ENCODE assay signal across 16 cellular contexts in genomic region chr22:22019659-22020424, GRCh38. TPM values are rescaled to one million over a fixed set of nuclear protein-coding genes. Genes with fewer than 3 reads are reported as not detected.
DNase-seq lines count a peak whose midpoint lies in the region; ATAC-seq, FAIRE-seq and TF ChIP-seq lines count a peak whose summit lies in the region.
"Had no signal": no experiment of that assay in that cellular context is flagged by ENCODE, and none has a peak within 500 bp of the region (broad histone marks: within the 10 kb centered on the region; RNA-seq: fewer than 3 reads in every experiment).

No MANE protein-coding gene starts in this region.

- ATAC-seq in HG02623 (IDR thresholded peaks at IDR 0.05; ENCODE audit: unreplicated experiment) = no peak

- no peaks in the 10 kb centered on the region for H3K27me3 ChIP-seq in BLaER1
- no peaks in the 10 kb centered on the region for H3K27me3 ChIP-seq in Loucy (ENCODE audit: insufficient read depth, low read length, poor library complexity, severe bottlenecking)
- H3K27me3 ChIP-seq in bronchial epithelial cell (ENCODE audit: control insufficient read depth, insufficient read depth, low read length) = no peaks in the 10 kb centered on the region

- no peaks in the 10 kb centered on the region for H3K79me2 ChIP-seq in Loucy (ENCODE audit: insufficient read depth, low read length)

- H3K4me3 ChIP-seq in BLaER1 (no peak overlapping the region), Loucy (ENCODE audit: low read length, poor library complexity, severe bottlenecking) (no peak overlapping the region), bronchial epithelial cell (ENCODE audit: low read depth, low read length) (no peak overlapping the region)
- H3K4me3 ChIP-seq: HAP-1 had no signal

- H3K9me2 ChIP-seq in Loucy (replicated peaks; ENCODE audit: low read depth, low read length) = no peaks in the 10 kb centered on the region

- H3K4me1 ChIP-seq in BLaER1 (peaks cover 62% of the 10 kb centered on the region), Loucy (ENCODE audit: insufficient read depth, low read length, poor library complexity, severe bottlenecking) (peaks cover 15% of the 10 kb centered on the region)

- no peaks in the 10 kb centered on the region for H3K36me3 ChIP-seq in BLaER1
- H3K36me3 ChIP-seq in Loucy (ENCODE audit: insufficient read depth, low read length) = no peaks in the 10 kb centered on the region
- no peaks in the 10 kb centered on the region for H3K36me3 ChIP-seq in bronchial epithelial cell (ENCODE audit: control insufficient read depth, insufficient read depth, low read length)
- H3K36me3 ChIP-seq: HAP-1 had no signal

- H3K4me2 ChIP-seq in BLaER1 (peak overlapping the region; percentile 77), Loucy (ENCODE audit: low read depth, low read length, poor library complexity, severe bottlenecking) (peak overlapping the region; percentile 10)

- H4K20me1 ChIP-seq in BLaER1 = no peaks in the 10 kb centered on the region
- H4K20me1 ChIP-seq in Loucy (ENCODE audit: insufficient read depth, low read length, poor library complexity, severe bottlenecking) = no peaks in the 10 kb centered on the region

- DNase-seq in bronchial epithelial cell (ENCODE audit: low read depth) (peak; percentile 43), mesothelial cell of epicardium (ENCODE audit: low spot score in 2 of 2, unreplicated experiment in 2 of 2) (no peak), NCI-H446 (lab: John Stamatoyannopoulos, UW) (no peak), NCI-H2107 treated with DMSO at 0.1 percent for 48 hours (lab: John Stamatoyannopoulos, UW; ENCODE audit: unreplicated experiment) (no peak)
- DNase-seq: ACHN; CD4-positive, alpha-beta memory T cell; DMS79; HFFc6; IMR-90 had no signal

- H3K27ac Mint-ChIP-seq in mesothelial cell of epicardium = peak overlapping the region; percentile 34
- H3K27ac Mint-ChIP-seq: CD4-positive, alpha-beta memory T cell; HFFc6 had no signal

- FAIRE-seq in bronchial epithelial cell (lab: Jason Lieb, UNC) = no peak
- FAIRE-seq: GM12892, H1 had no signal

- no peak overlapping the region; the same call in 1 of the 2 replicates for H3K9ac ChIP-seq in BLaER1
- H3K9ac ChIP-seq in Loucy (ENCODE audit: low read depth, low read length, poor library complexity, severe bottlenecking) = no peak overlapping the region

- no peaks in the 10 kb centered on the region for H3K36me3 Mint-ChIP-seq in mesothelial cell of epicardium
- H3K36me3 Mint-ChIP-seq: CD4-positive, alpha-beta memory T cell had no signal

- H3K4me3 Mint-ChIP-seq in mesothelial cell of epicardium = no peak overlapping the region
- H3K4me3 Mint-ChIP-seq: CD4-positive, alpha-beta memory T cell; HFFc6 had no signal

- TF ChIP-seq CTCF in Loucy (conservative IDR thresholded peaks at IDR 0.05; ENCODE audit: low read length) (no peak), bronchial epithelial cell (IDR thresholded peaks at IDR 0.05; ENCODE audit: insufficient read depth, low read length, severe bottlenecking) (no peak), mesothelial cell of epicardium (IDR thresholded peaks at IDR 0.05; ENCODE audit: unreplicated experiment) (no peak)

- peaks cover 10% of the 10 kb centered on the region for H3K4me1 Mint-ChIP-seq in mesothelial cell of epicardium
- H3K4me1 Mint-ChIP-seq: CD4-positive, alpha-beta memory T cell had no signal

- peaks cover 3% of the 10 kb centered on the region for H3K9me3 Mint-ChIP-seq in mesothelial cell of epicardium
- H3K9me3 Mint-ChIP-seq: CD4-positive, alpha-beta memory T cell; HFFc6 had no signal

- no peaks in the 10 kb centered on the region for H3F3A ChIP-seq in Loucy (ENCODE audit: low read depth)

- H2AFZ ChIP-seq in Loucy (ENCODE audit: low read length) = no peak overlapping the region

- H3K9me3 ChIP-seq in BLaER1 (no peaks in the 10 kb centered on the region), Loucy (ENCODE audit: insufficient read depth, low read depth, low read length) (no peaks in the 10 kb centered on the region)
- H3K9me3 ChIP-seq: HAP-1 had no signal

- no peaks in the 10 kb centered on the region for H3K27me3 Mint-ChIP-seq in mesothelial cell of epicardium (ENCODE audit: low read depth)

- peak overlapping the region; percentile 24; the same call in 1 of the 2 replicates for H3K27ac ChIP-seq in BLaER1
- H3K27ac ChIP-seq: C4-2B had no signal

RNA-seq across cellular contexts. Expression of gene TOP3B, which starts 37.3 kb away (rescaled TPM):
- total RNA-seq in bronchial epithelial cell (24.7 and 27.9 TPM in 2 replicates), mesothelial cell of epicardium (59.8 to 63.3 TPM (median 60.8 TPM) in 3 replicates)
